21 cellular contexts compared by ENCODE assay signal in genomic region chr17:9028632-9029570, GRCh38. TPM values are rescaled to one million over a fixed set of nuclear protein-coding genes. Genes with fewer than 3 reads are reported as not detected.
"Had no signal": no experiment of that assay in that cellular context is flagged by ENCODE, and none has a peak within 500 bp of the region (broad histone marks: within the 10 kb centered on the region; RNA-seq: fewer than 3 reads in every experiment).

No MANE protein-coding gene starts in this region.

- H3K27ac Mint-ChIP-seq: activated CD8-positive, alpha-beta T cell treated with anti-CD3 and anti-CD28 coated beads for 36 hours; activated naive CD4-positive, alpha-beta T cell treated with anti-CD3 and anti-CD28 coated beads for 36 hours; activated naive CD8-positive, alpha-beta T cell treated with anti-CD3 and anti-CD28 coated beads, Interleukin-2, amount 50 U/mL, for 24 hours; activated T-helper 17 cell treated with anti-CD3 and anti-CD28 coated beads, Interleukin-2, amount 50 U/mL, for 72 hours; effector memory CD8-positive, alpha-beta T cell; memory B cell; natural killer cell; progenitor cell of endocrine pancreas; stimulated activated naive CD8-positive, alpha-beta T cell treated with anti-CD3 and anti-CD28 coated beads, Interleukin-15, amount 100 ng/mL, for 72 hours had no signal

- H3K9me3 Mint-ChIP-seq: activated CD8-positive, alpha-beta T cell treated with anti-CD3 and anti-CD28 coated beads for 36 hours; activated naive CD4-positive, alpha-beta T cell treated with anti-CD3 and anti-CD28 coated beads for 36 hours; activated naive CD8-positive, alpha-beta T cell treated with anti-CD3 and anti-CD28 coated beads, Interleukin-2, amount 50 U/mL, for 24 hours; activated T-helper 17 cell treated with anti-CD3 and anti-CD28 coated beads, Interleukin-2, amount 50 U/mL, for 72 hours; effector memory CD8-positive, alpha-beta T cell; memory B cell; natural killer cell; stimulated activated naive CD8-positive, alpha-beta T cell treated with anti-CD3 and anti-CD28 coated beads, Interleukin-15, amount 100 ng/mL, for 72 hours had no signal

- H3K27me3 ChIP-seq: breast epithelium, right lobe of liver had no signal

- H3K4me3 Mint-ChIP-seq: activated CD8-positive, alpha-beta T cell treated with anti-CD3 and anti-CD28 coated beads for 36 hours; activated naive CD4-positive, alpha-beta T cell treated with anti-CD3 and anti-CD28 coated beads for 36 hours; activated naive CD8-positive, alpha-beta T cell treated with anti-CD3 and anti-CD28 coated beads, Interleukin-2, amount 50 U/mL, for 24 hours; activated T-helper 17 cell treated with anti-CD3 and anti-CD28 coated beads, Interleukin-2, amount 50 U/mL, for 72 hours; effector memory CD8-positive, alpha-beta T cell; memory B cell; natural killer cell; stimulated activated naive CD8-positive, alpha-beta T cell treated with anti-CD3 and anti-CD28 coated beads, Interleukin-15, amount 100 ng/mL, for 72 hours had no signal

- DNase-seq: activated CD4-positive, alpha-beta T cell treated with anti-CD3 and anti-CD28 coated beads for 48 hours; activated CD8-positive, alpha-beta T cell treated with anti-CD3 and anti-CD28 coated beads for 36 hours; activated naive CD4-positive, alpha-beta T cell treated with anti-CD3 and anti-CD28 coated beads for 36 hours; activated naive CD8-positive, alpha-beta T cell treated with anti-CD3 and anti-CD28 coated beads, Interleukin-2, amount 50 U/mL, for 24 hours; activated T-cell treated with anti-CD3 and anti-CD28 coated beads for 4 hours; aorta; cerebellar nuclear complex; effector memory CD8-positive, alpha-beta T cell; hippocampal formation; left ventricle myocardium inferior; mucosa of descending colon; natural killer cell; nucleus accumbens; right lobe of liver; spleen; stimulated activated naive CD8-positive, alpha-beta T cell treated with anti-CD3 and anti-CD28 coated beads, Interleukin-15, amount 100 ng/mL, for 72 hours had no signal

- H3K4me1 ChIP-seq: breast epithelium, right lobe of liver had no signal

- H3K4me1 Mint-ChIP-seq: activated T-helper 17 cell treated with anti-CD3 and anti-CD28 coated beads, Interleukin-2, amount 50 U/mL, for 72 hours; natural killer cell; stimulated activated naive CD8-positive, alpha-beta T cell treated with anti-CD3 and anti-CD28 coated beads, Interleukin-15, amount 100 ng/mL, for 72 hours had no signal

- H3K36me3 ChIP-seq: breast epithelium, left ventricle myocardium inferior, right lobe of liver, spleen had no signal

- H3K27ac ChIP-seq: breast epithelium, left ventricle myocardium inferior, right lobe of liver, spleen had no signal

- ATAC-seq: activated CD8-positive, alpha-beta T cell treated with anti-CD3 and anti-CD28 coated beads for 36 hours; activated naive CD8-positive, alpha-beta T cell treated with anti-CD3 and anti-CD28 coated beads, Interleukin-2, amount 50 U/mL, for 24 hours; activated T-helper 17 cell treated with anti-CD3 and anti-CD28 coated beads, Interleukin-2, amount 50 U/mL, for 72 hours; effector memory CD8-positive, alpha-beta T cell; mucosa of descending colon; natural killer cell; stimulated activated naive CD8-positive, alpha-beta T cell treated with anti-CD3 and anti-CD28 coated beads, Interleukin-15, amount 100 ng/mL, for 72 hours had no signal

- H3K4me3 ChIP-seq: breast epithelium, left ventricle myocardium inferior, mucosa of descending colon, right lobe of liver, spleen had no signal

- H3K36me3 Mint-ChIP-seq: memory B cell, natural killer cell had no signal

- H3K9me3 ChIP-seq: breast epithelium, left ventricle myocardium inferior, mucosa of descending colon, right lobe of liver, spleen had no signal

RNA-seq across cellular contexts. Expression of gene NTN1, which starts 7.6 kb away (rescaled TPM):
- total RNA-seq: T-helper 1 cell treated with Interleukin-12 subunit alpha and Interleukin-12 subunit beta and Interleukin-4 antibody, amounts not matched to agents 30 ng/mL and 1 ng/mL, for 36 hours had no signal
